16 cellular contexts compared by ENCODE assay signal in genomic region chr10:43687373-43687772, GRCh38. TPM values are rescaled to one million over a fixed set of nuclear protein-coding genes. Genes with fewer than 3 reads are reported as not detected.
DNase-seq lines count a peak whose midpoint lies in the region; ATAC-seq and TF ChIP-seq lines count a peak whose summit lies in the region.
"Had no signal": no experiment of that assay in that cellular context is flagged by ENCODE, and none has a peak within 500 bp of the region (broad histone marks: within the 10 kb centered on the region; RNA-seq: fewer than 3 reads in every experiment).

No MANE protein-coding gene starts in this region.

- TF ChIP-seq CTCF in CD8-positive, alpha-beta T cell (IDR thresholded peaks at IDR 0.05), result no peak
- TF ChIP-seq CTCF in glutamatergic neuron (IDR thresholded peaks at IDR 0.05; ENCODE audit: partially characterized antibody, unreplicated experiment) (no peak), nephron progenitor cell (IDR thresholded peaks at IDR 0.05) (no peak), thyroid gland (IDR thresholded peaks at IDR 0.05) (no peak), SK-N-SH (IDR thresholded peaks at IDR 0.05) (no peak)

- H3K4me3 ChIP-seq in CD4-positive, CD25-positive, alpha-beta regulatory T cell (ENCODE audit: low read depth, low read length), result no peak overlapping the region
- no peak overlapping the region for H3K4me3 ChIP-seq in CD8-positive, alpha-beta T cell (ENCODE audit: low read depth, low read length)
- H3K4me3 ChIP-seq in thyroid gland (replicated peaks in 1 of 3), result no peak overlapping the region
- H3K4me3 ChIP-seq in SK-N-SH (ENCODE audit: low read depth in 2 of 2, low read length in 1 of 2), result no peak overlapping the region
- H3K4me3 ChIP-seq: GM23248 had no signal

- no peak overlapping the region for H3K9ac ChIP-seq in SK-N-SH
- H3K9ac ChIP-seq: GM23248 had no signal

- H3K4me3 Mint-ChIP-seq in CD4-positive, CD25-positive, alpha-beta regulatory T cell, result peak overlapping the region in 3 of 4 donors; percentile 6 to 74 (median 44)
- peak overlapping the region; percentile 49 for H3K4me3 Mint-ChIP-seq in CD8-positive, alpha-beta T cell
- H3K4me3 Mint-ChIP-seq in glutamatergic neuron (ENCODE audit: unreplicated experiment) (peak overlapping the region; percentile 9), nephron progenitor cell (peak overlapping the region; percentile 52)

- no peak overlapping the region for H3K27ac ChIP-seq in CD4-positive, CD25-positive, alpha-beta regulatory T cell (ENCODE audit: insufficient read depth, low read length, poor library complexity, severe bottlenecking)
- no peak overlapping the region for H3K27ac ChIP-seq in CD8-positive, alpha-beta T cell (ENCODE audit: low read depth, low read length)
- H3K27ac ChIP-seq in thyroid gland (no peak overlapping the region), SK-N-SH (ENCODE audit: low read depth in 2 of 2, low read length in 1 of 2) (no peak overlapping the region)
- H3K27ac ChIP-seq: GM23248 had no signal

- peaks cover 4% of the 10 kb centered on the region for H3K27me3 ChIP-seq in CD4-positive, CD25-positive, alpha-beta regulatory T cell (ENCODE audit: control insufficient read depth, insufficient read depth, low read length)
- no peaks in the 10 kb centered on the region for H3K27me3 ChIP-seq in CD8-positive, alpha-beta T cell (ENCODE audit: insufficient read depth, low read length)
- H3K27me3 ChIP-seq in thyroid gland, result no peaks in the 10 kb centered on the region
- no peaks in the 10 kb centered on the region for H3K27me3 ChIP-seq in SK-N-SH (ENCODE audit: insufficient read depth)

- CTCF ChIA-PET in CD8-positive, alpha-beta T cell (lab: Charles Lee), result interaction anchor here (1.9 to 3.4 kb wide), 2 partner anchors 13 to 624 kb away, joined by 6 to 33 read pairs; no protein-coding TSS in a partner anchor
- CTCF ChIA-PET in SK-N-SH (lab: Yijun Ruan, JAX), result interaction anchor here (2.2 to 7.4 kb wide), 2 partner anchors 15 to 624 kb away, joined by 8 to 97 read pairs; no protein-coding TSS in a partner anchor

- H3K36me3 Mint-ChIP-seq in CD4-positive, CD25-positive, alpha-beta regulatory T cell, result no peaks in the 10 kb centered on the region
- H3K36me3 Mint-ChIP-seq in CD8-positive, alpha-beta T cell, result no peaks in the 10 kb centered on the region
- H3K36me3 Mint-ChIP-seq in glutamatergic neuron (ENCODE audit: unreplicated experiment) (no peaks in the 10 kb centered on the region), nephron progenitor cell (ENCODE audit: low read depth) (no peaks in the 10 kb centered on the region)

- TF ChIP-seq EP300 in SK-N-SH (IDR thresholded peaks at IDR 0.05; ENCODE audit: borderline replicate concordance in 1 of 2, low read depth in 1 of 2, low read length in 1 of 2), result no peak

- no peaks in the 10 kb centered on the region for H3K36me3 ChIP-seq in CD4-positive, CD25-positive, alpha-beta regulatory T cell (ENCODE audit: control insufficient read depth, insufficient read depth, low read length)
- H3K36me3 ChIP-seq in CD8-positive, alpha-beta T cell (ENCODE audit: insufficient read depth, low read length), result no peaks in the 10 kb centered on the region
- H3K36me3 ChIP-seq in thyroid gland (no peaks in the 10 kb centered on the region), SK-N-SH (replicated peaks in 1 of 2; ENCODE audit: control insufficient read depth in 1 of 2, insufficient read depth in 2 of 2, low read length in 1 of 2) (no peaks in the 10 kb centered on the region)

- H3K9me3 Mint-ChIP-seq in CD4-positive, CD25-positive, alpha-beta regulatory T cell, result peaks cover 0 to 3% (median 0%) of the 10 kb centered on the region in 7 donors
- no peaks in the 10 kb centered on the region for H3K9me3 Mint-ChIP-seq in CD8-positive, alpha-beta T cell
- H3K9me3 Mint-ChIP-seq in glutamatergic neuron (ENCODE audit: unreplicated experiment) (peaks cover 4% of the 10 kb centered on the region), nephron progenitor cell (no peaks in the 10 kb centered on the region)

- peaks cover 10% of the 10 kb centered on the region for H3K27me3 Mint-ChIP-seq in CD4-positive, CD25-positive, alpha-beta regulatory T cell
- H3K27me3 Mint-ChIP-seq in CD8-positive, alpha-beta T cell (ENCODE audit: low read depth), result peaks cover 25% of the 10 kb centered on the region
- H3K27me3 Mint-ChIP-seq in glutamatergic neuron (ENCODE audit: unreplicated experiment), result peaks cover 11% of the 10 kb centered on the region
- peaks cover 42% of the 10 kb centered on the region for H3K27me3 Mint-ChIP-seq in nephron progenitor cell (ENCODE audit: low read depth, poor library complexity)

- H3K4me2 ChIP-seq in SK-N-SH, result no peak overlapping the region

- TF ChIP-seq POLR2A in thyroid gland (IDR thresholded peaks at IDR 0.05), result no peak

- H3F3A ChIP-seq in SK-N-SH (replicated peaks; ENCODE audit: insufficient read depth), result peaks cover 11% of the 10 kb centered on the region

- ATAC-seq in CD4-positive, CD25-positive, alpha-beta regulatory T cell (ENCODE audit: low read depth in 2 of 2), result no peak
- ATAC-seq in CD8-positive, alpha-beta T cell, result no peak
- no peak for ATAC-seq in SK-N-SH treated with all-trans-retinoic acid at 6 μM for 48 hours

- no peaks in the 10 kb centered on the region for H3K79me2 ChIP-seq in SK-N-SH (ENCODE audit: insufficient read depth)

- intact Hi-C loops in CD8-positive, alpha-beta T cell (cut with DNase I, micrococcal nuclease), result no loop called here
- intact Hi-C loops in thyroid gland (cut with DNase I), result loop anchor here (5.0 kb wide), 1 partner anchor 625 kb away; no protein-coding TSS in a partner anchor

- H3K4me1 Mint-ChIP-seq in CD4-positive, CD25-positive, alpha-beta regulatory T cell, result peaks cover 0 to 10% (median 5%) of the 10 kb centered on the region in 4 donors
- H3K4me1 Mint-ChIP-seq in CD8-positive, alpha-beta T cell (ENCODE audit: low read depth), result peaks cover 5% of the 10 kb centered on the region
- H3K4me1 Mint-ChIP-seq in glutamatergic neuron (ENCODE audit: low read depth, unreplicated experiment), result no peaks in the 10 kb centered on the region
- peaks cover 31% of the 10 kb centered on the region for H3K4me1 Mint-ChIP-seq in nephron progenitor cell

- no peaks in the 10 kb centered on the region for H4K20me1 ChIP-seq in SK-N-SH (ENCODE audit: insufficient read depth)

- H3K9me2 ChIP-seq in SK-N-SH, result no peaks in the 10 kb centered on the region

- DNase-seq in CD4-positive, CD25-positive, alpha-beta regulatory T cell, result no peak
- no peak for DNase-seq in CD8-positive, alpha-beta T cell
- no peak for DNase-seq in glutamatergic neuron
- no peak for DNase-seq in nephron progenitor cell
- DNase-seq in thyroid gland, result no peak
- no peak for DNase-seq in SK-N-SH
- DNase-seq: GM23248, NCI-H1417, NCI-H2029, NCI-H2171 treated with DMSO at 0.1 percent for 48 hours, NCI-H446 treated with DMSO at 0.1 percent for 48 hours, NCI-H748 treated with DMSO at 0.1 percent for 48 hours, OCI-M1, RPMI8226, SIG-M5 had no signal

- H2AFZ ChIP-seq in SK-N-SH (ENCODE audit: low read depth), result no peak overlapping the region
- H2AFZ ChIP-seq: GM23248 had no signal

- TF ChIP-seq RAD21 in SK-N-SH (IDR thresholded peaks at IDR 0.05; ENCODE audit: low read length), result no peak

- H3K27ac Mint-ChIP-seq in CD4-positive, CD25-positive, alpha-beta regulatory T cell, result no peak overlapping the region
- H3K27ac Mint-ChIP-seq in CD8-positive, alpha-beta T cell, result no peak overlapping the region
- H3K27ac Mint-ChIP-seq in glutamatergic neuron (ENCODE audit: unreplicated experiment), result peak overlapping the region; percentile 9
- H3K27ac Mint-ChIP-seq in nephron progenitor cell, result no peak overlapping the region

- H3K4me1 ChIP-seq in CD4-positive, CD25-positive, alpha-beta regulatory T cell (ENCODE audit: control insufficient read depth, insufficient read depth, low read length, poor library complexity, severe bottlenecking), result peaks cover 16% of the 10 kb centered on the region
- H3K4me1 ChIP-seq in CD8-positive, alpha-beta T cell (ENCODE audit: insufficient read depth, low read length), result peaks cover 8% of the 10 kb centered on the region
- H3K4me1 ChIP-seq in thyroid gland (peaks cover 10 to 29% of the 10 kb centered on the region in 2 donors), SK-N-SH (ENCODE audit: control insufficient read depth in 1 of 2, insufficient read depth in 2 of 2, low read depth in 1 of 2, low read length in 1 of 2) (peaks cover 0 to 10% of the 10 kb centered on the region in 2 experiments; a peak in 1 of 4 replicates)

- H3K9me3 ChIP-seq in CD4-positive, CD25-positive, alpha-beta regulatory T cell (ENCODE audit: control insufficient read depth in 2 of 2, low read length in 2 of 2), result no peaks in the 10 kb centered on the region
- no peaks in the 10 kb centered on the region for H3K9me3 ChIP-seq in CD8-positive, alpha-beta T cell (ENCODE audit: low read length)
- H3K9me3 ChIP-seq in thyroid gland (no peaks in the 10 kb centered on the region), SK-N-SH (no peaks in the 10 kb centered on the region)

- 78 to 87% methylated on average over 7 of the region's 7 CpGs for WGBS in thyroid gland, 2 donors
- 69% methylated on average over 7 of the region's 7 CpGs for WGBS in SK-N-SH (ENCODE audit: low lambda C conversion rate)

- POLR2A ChIA-PET in CD8-positive, alpha-beta T cell (lab: Charles Lee), result interaction anchor here (0.7 kb wide), 1 partner anchor 34 kb away, joined by 3 read pairs; no protein-coding TSS in a partner anchor
- POLR2A ChIA-PET in SK-N-SH (lab: Yijun Ruan, JAX), result no interaction called here

TF ChIP-seq in SK-N-SH treated with all-trans-retinoic acid at 6 μM for 48 hours, 23 proteins besides CTCF, POLR2A, EP300 and RAD21 (continues in another document):
- no peak for TF ChIP-seq SNAI2 (CRISPR knock-in tag; IDR thresholded peaks at IDR 0.05)

TF ChIP-seq in SK-N-SH, 30 proteins besides CTCF, POLR2A, EP300 and RAD21 (continues in another document):
- TF ChIP-seq RXRA (IDR thresholded peaks at IDR 0.05; ENCODE audit: borderline replicate concordance, low read depth) (no peak), GATA2 (CRISPR knock-in tag; IDR thresholded peaks at IDR 0.05) (no peak), FOXM1 (IDR thresholded peaks at IDR 0.05; ENCODE audit: low read depth) (no peak), USF1 (IDR thresholded peaks at IDR 0.05; ENCODE audit: borderline replicate concordance, low read depth) (no peak), TAF1 (IDR thresholded peaks at IDR 0.05; ENCODE audit: borderline replicate concordance, low read depth, low read length) (no peak)

RNA-seq across cellular contexts. Expression of gene ZNF32, which starts 38.7 kb away (rescaled TPM):
- 18.6 TPM for total RNA-seq in CD4-positive, CD25-positive, alpha-beta regulatory T cell
- polyA plus RNA-seq in CD4-positive, CD25-positive, alpha-beta regulatory T cell, result 10 to 100 TPM; 60.4 to 82.7 (median 76.0) TPM
- 10 to 100 TPM; 17.4 to 18.9 TPM for total RNA-seq in CD8-positive, alpha-beta T cell
- total RNA-seq in glutamatergic neuron (ENCODE audit: unreplicated experiment) (32.1 TPM), thyroid gland (10 to 100 TPM; 28.9 to 63.3 (median 48.4) TPM)
- polyA plus RNA-seq in SK-N-SH (2012; rRNA removed), result 27.2 and 39.0 TPM in 2 replicates
- 35.7 and 36.3 TPM in 2 replicates for polyA plus RNA-seq in SK-N-SH (2012; cell fraction: cytosol; rRNA removed)
- polyA plus RNA-seq in SK-N-SH (2012; cell fraction: nucleus; rRNA removed), result 27.4 and 38.9 TPM in 2 replicates
